ENCODE assay signal across 23 cellular contexts in genomic region chr11:46377266-46377665, GRCh38. TPM values are rescaled to one million over a fixed set of nuclear protein-coding genes. Genes with fewer than 3 reads are reported as not detected.
"Had no signal": no experiment of that assay in that cellular context is flagged by ENCODE, and none has a peak within 500 bp of the region (broad histone marks: within the 10 kb centered on the region; RNA-seq: fewer than 3 reads in every experiment).

No MANE protein-coding gene starts in this region.

- H3K9me3 ChIP-seq: esophagus squamous epithelium, gastroesophageal sphincter, left ventricle myocardium inferior, lower lobe of right lung, sigmoid colon, stomach, thoracic aorta, transverse colon had no signal

- H3K36me3 Mint-ChIP-seq: natural killer cell treated with Interleukin-12 subunit alpha and Interleukin-12 subunit beta and Interleukin-15 and Interleukin-18, amount 100 ng/mL, for 72 hours had no signal

- H3K4me3 ChIP-seq: esophagus squamous epithelium, gastroesophageal sphincter, left ventricle myocardium inferior, lower lobe of right lung, sigmoid colon, skin epidermis, stomach, thoracic aorta, transverse colon had no signal

- H3K27me3 Mint-ChIP-seq: memory B cell had no signal

- H3K27ac ChIP-seq: esophagus squamous epithelium, gastroesophageal sphincter, left ventricle myocardium inferior, lower lobe of right lung, sigmoid colon, skin epidermis, stomach, thoracic aorta, transverse colon had no signal

- H3K9me3 Mint-ChIP-seq: dendritic cell treated with granulocyte-macrophage colony-stimulating factor and Interleukin-4, amounts not matched to agents 40 ng/mL and 50 ng/mL, for 4 days; effector memory CD8-positive, alpha-beta T cell; memory B cell; natural killer cell treated with Interleukin-12 subunit alpha and Interleukin-12 subunit beta and Interleukin-15 and Interleukin-18, amount 100 ng/mL, for 72 hours had no signal

- ATAC-seq: effector memory CD8-positive, alpha-beta T cell; gastroesophageal sphincter; left cardiac atrium; lower lobe of right lung; natural killer cell treated with Interleukin-12 subunit alpha and Interleukin-12 subunit beta and Interleukin-15 and Interleukin-18, amount 100 ng/mL, for 72 hours had no signal

- DNase-seq: effector memory CD8-positive, alpha-beta T cell; esophagus squamous epithelium; foreskin fibroblast; glutamatergic neuron; left cardiac atrium; left ventricle myocardium inferior; lower lobe of right lung; midbrain; sigmoid colon; stimulated activated CD4-positive, alpha-beta T cell treated with anti-CD3 and anti-CD28 coated beads, Interleukin-2, amount 100 ng/mL, for 24 hours; stimulated activated CD4-positive, alpha-beta T cell treated with anti-CD3 and anti-CD28 coated beads, Interleukin-4, amount 100 ng/mL, for 4 hours; stimulated activated naive CD4-positive, alpha-beta T cell; stomach; substantia nigra; transverse colon had no signal

- H3K4me3 Mint-ChIP-seq: dendritic cell treated with granulocyte-macrophage colony-stimulating factor and Interleukin-4, amounts not matched to agents 40 ng/mL and 50 ng/mL, for 4 days; effector memory CD8-positive, alpha-beta T cell; memory B cell; natural killer cell treated with Interleukin-12 subunit alpha and Interleukin-12 subunit beta and Interleukin-15 and Interleukin-18, amount 100 ng/mL, for 72 hours had no signal

- H3K27ac Mint-ChIP-seq: dendritic cell treated with granulocyte-macrophage colony-stimulating factor and Interleukin-4, amounts not matched to agents 40 ng/mL and 50 ng/mL, for 4 days; memory B cell; natural killer cell treated with Interleukin-12 subunit alpha and Interleukin-12 subunit beta and Interleukin-15 and Interleukin-18, amount 100 ng/mL, for 72 hours had no signal

RNA-seq across cellular contexts. Expression of gene CHRM4, which starts 14.3 kb away (rescaled TPM):
- total RNA-seq: epithelial cell of proximal tubule, esophagus squamous epithelium, left ventricle myocardium inferior, lower lobe of right lung, ureter had no signal
